8 cellular contexts compared by ENCODE assay signal in the genomic region with DNA sequence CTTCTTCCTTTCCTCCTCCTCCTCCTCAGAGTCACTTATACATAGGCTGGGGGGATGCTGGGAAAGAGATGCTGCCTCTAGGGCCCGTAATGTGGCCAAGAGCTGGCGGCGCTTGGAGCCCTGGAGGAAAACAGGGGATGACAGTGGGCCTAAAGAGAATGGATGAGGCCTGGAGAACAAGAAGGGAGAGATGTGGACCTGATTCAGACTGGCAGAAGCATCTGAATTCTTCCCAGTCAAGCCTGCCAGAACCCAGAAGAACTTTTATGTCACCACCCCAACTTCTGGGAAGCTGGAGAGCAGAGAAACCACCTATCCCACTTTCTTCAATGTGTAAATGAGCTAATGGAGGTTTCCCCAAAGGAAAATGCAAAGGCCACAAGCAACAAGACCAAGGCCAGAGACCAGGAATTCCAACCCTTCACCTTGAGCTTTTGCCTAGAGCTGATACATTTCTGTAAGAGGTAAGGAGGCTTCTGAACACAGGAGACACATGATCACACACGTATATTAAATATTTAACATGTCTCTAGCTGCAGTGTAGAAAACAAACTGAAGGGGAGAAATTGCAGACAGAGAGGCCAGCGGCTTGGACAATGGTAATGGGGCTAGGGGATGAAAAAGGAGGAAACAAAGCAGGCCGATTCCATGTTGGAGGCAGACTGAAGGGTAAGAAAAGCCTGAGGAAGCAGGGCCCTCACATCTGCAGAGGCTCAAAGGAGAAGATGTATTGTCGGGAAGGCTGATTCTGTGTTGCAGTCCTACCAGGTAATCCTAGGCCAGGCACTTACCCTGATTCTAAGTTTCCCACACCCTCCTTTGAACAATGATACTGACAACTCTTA. TPM values are rescaled to one million over a fixed set of nuclear protein-coding genes. Genes with fewer than 3 reads are reported as not detected.
DNase-seq lines count a peak whose midpoint lies in the region; FAIRE-seq and TF ChIP-seq lines count a peak whose summit lies in the region.

No MANE protein-coding gene starts in this region.

- peak overlapping the region; percentile 24 for H3K27ac Mint-ChIP-seq in activated T-helper 1 cell treated with anti-CD3 and anti-CD28 coated beads, Interleukin-12 subunit alpha, Interleukin-12 subunit beta, Interleukin-2, Interleukin-4 antibody, amounts not matched to agents 30 ng/mL and 10 ng/mL and 1 ng/mL, durations not matched to agents 14 hours and 24 hours and 36 hours

- peak overlapping the region; percentile 66 to 96 for H3K9ac ChIP-seq in kidney (ENCODE audit: low read length in 2 of 2)

- peaks cover 35% of the 10 kb centered on the region for H3K36me3 Mint-ChIP-seq in activated T-helper 1 cell treated with anti-CD3 and anti-CD28 coated beads, Interleukin-12 subunit alpha, Interleukin-12 subunit beta, Interleukin-2, Interleukin-4 antibody, amounts not matched to agents 30 ng/mL and 10 ng/mL and 1 ng/mL, durations not matched to agents 14 hours and 24 hours and 36 hours (ENCODE audit: low read depth)

- H3K4me3 Mint-ChIP-seq in activated T-helper 1 cell treated with anti-CD3 and anti-CD28 coated beads, Interleukin-12 subunit alpha, Interleukin-12 subunit beta, Interleukin-2, Interleukin-4 antibody, amounts not matched to agents 30 ng/mL and 10 ng/mL and 1 ng/mL, durations not matched to agents 14 hours and 24 hours and 36 hours = no peak overlapping the region

- H3K36me3 ChIP-seq in kidney (ENCODE audit: control insufficient read depth in 1 of 2, insufficient read depth in 2 of 2, low read length in 2 of 2) = peaks cover 17 to 23% of the 10 kb centered on the region in 2 donors

- no peaks in the 10 kb centered on the region for H3K27me3 Mint-ChIP-seq in activated T-helper 1 cell treated with anti-CD3 and anti-CD28 coated beads, Interleukin-12 subunit alpha, Interleukin-12 subunit beta, Interleukin-2, Interleukin-4 antibody, amounts not matched to agents 30 ng/mL and 10 ng/mL and 1 ng/mL, durations not matched to agents 14 hours and 24 hours and 36 hours (ENCODE audit: insufficient read depth)

- intact Hi-C loops in activated T-helper 1 cell treated with anti-CD3 and anti-CD28 coated beads, Interleukin-12 subunit alpha, Interleukin-12 subunit beta, Interleukin-2, Interleukin-4 antibody, amounts not matched to agents 30 ng/mL and 10 ng/mL and 1 ng/mL, durations not matched to agents 14 hours and 24 hours and 36 hours (cut with micrococcal nuclease) = loop anchor here (2.0 to 10.0 kb wide), 3 partner anchors 224 to 1382 kb away; a partner anchor contains a TSS
- intact Hi-C loops in kidney (cut with DNase I) = no loop called here

- H3K27ac ChIP-seq in kidney (ENCODE audit: low read depth in 2 of 2, low read length in 2 of 2) (peak overlapping the region in 1 of 2 donors; percentile 92), substantia nigra (ENCODE audit: low read depth, low read length, poor library complexity, severe bottlenecking) (peak overlapping the region; percentile 1)

- H3K9me3 Mint-ChIP-seq in activated T-helper 1 cell treated with anti-CD3 and anti-CD28 coated beads, Interleukin-12 subunit alpha, Interleukin-12 subunit beta, Interleukin-2, Interleukin-4 antibody, amounts not matched to agents 30 ng/mL and 10 ng/mL and 1 ng/mL, durations not matched to agents 14 hours and 24 hours and 36 hours = no peaks in the 10 kb centered on the region

- peak overlapping the region; percentile 87 to 91 for H3K4me3 ChIP-seq in kidney (ENCODE audit: low read length in 2 of 2)

- peaks cover 23% of the 10 kb centered on the region for H3K4me1 Mint-ChIP-seq in activated T-helper 1 cell treated with anti-CD3 and anti-CD28 coated beads, Interleukin-12 subunit alpha, Interleukin-12 subunit beta, Interleukin-2, Interleukin-4 antibody, amounts not matched to agents 30 ng/mL and 10 ng/mL and 1 ng/mL, durations not matched to agents 14 hours and 24 hours and 36 hours (ENCODE audit: low read depth)

- H3K9me3 ChIP-seq in kidney (ENCODE audit: control insufficient read depth in 1 of 2, low read length in 2 of 2) = no peaks in the 10 kb centered on the region

- TF ChIP-seq CTCF in kidney (IDR thresholded peaks at IDR 0.05; ENCODE audit: borderline replicate concordance, extremely low read depth, insufficient read depth) = no peak

- peaks cover 20 to 34% of the 10 kb centered on the region in 2 donors for H3K4me1 ChIP-seq in kidney (ENCODE audit: control insufficient read depth in 1 of 2, insufficient read depth in 1 of 2, low read depth in 1 of 2, low read length in 2 of 2)

- DNase-seq in NOMO-1 treated with DMSO at 0.1 percent for 48 hours (lab: John Stamatoyannopoulos, UW; ENCODE audit: unreplicated experiment) = peak; percentile 4
- no peak for DNase-seq in NOMO-1 (lab: John Stamatoyannopoulos, UW; ENCODE audit: unreplicated experiment in 2 of 2)
- no peak for DNase-seq in activated T-helper 1 cell treated with anti-CD3 and anti-CD28 coated beads, Interleukin-12 subunit alpha, Interleukin-12 subunit beta, Interleukin-2, Interleukin-4 antibody, amounts not matched to agents 30 ng/mL and 10 ng/mL and 1 ng/mL, durations not matched to agents 14 hours and 24 hours and 36 hours (ENCODE audit: low spot score)
- DNase-seq in kidney = no peak
- DNase-seq in substantia nigra (lab: John Stamatoyannopoulos, UW) = no peak
- no peak for DNase-seq in NCI-H510A treated with DMSO at 0.1 percent for 48 hours (lab: John Stamatoyannopoulos, UW)
- no peak for DNase-seq in NCI-H345 treated with DMSO at 0.1 percent for 48 hours (lab: John Stamatoyannopoulos, UW; ENCODE audit: unreplicated experiment)
- no peak for DNase-seq in activated effector memory CD4-positive, alpha-beta T cell treated with Interleukin-2 at 50 U/mL for 16 hours

- FAIRE-seq in kidney (lab: Jason Lieb, UNC) = no peak

RNA-seq across cellular contexts. Expression of a gene that starts 1.1 kb away (rescaled TPM):
- 38.8 and 40.5 TPM in 2 replicates for total RNA-seq in activated T-helper 1 cell treated with anti-CD3 and anti-CD28 coated beads, Interleukin-12 subunit alpha, Interleukin-12 subunit beta, Interleukin-2, Interleukin-4 antibody, amounts not matched to agents 30 ng/mL and 10 ng/mL and 1 ng/mL, durations not matched to agents 14 hours and 24 hours and 36 hours
- 23.4 TPM for total RNA-seq in kidney
- 29.8 TPM for polyA plus RNA-seq in kidney (ENCODE audit: insufficient read depth, low read depth, low replicate concordance)

RNA-seq across cellular contexts. Expression of a gene that starts 1.3 kb away (rescaled TPM):
- 90.1 and 97.5 TPM in 2 replicates for total RNA-seq in activated T-helper 1 cell treated with anti-CD3 and anti-CD28 coated beads, Interleukin-12 subunit alpha, Interleukin-12 subunit beta, Interleukin-2, Interleukin-4 antibody, amounts not matched to agents 30 ng/mL and 10 ng/mL and 1 ng/mL, durations not matched to agents 14 hours and 24 hours and 36 hours
- 170 TPM for total RNA-seq in kidney
- polyA plus RNA-seq in kidney (ENCODE audit: insufficient read depth, low read depth, low replicate concordance) = 149 TPM

RNA-seq across cellular contexts. Expression of a gene that starts 9.7 kb away (rescaled TPM):
- total RNA-seq in activated T-helper 1 cell treated with anti-CD3 and anti-CD28 coated beads, Interleukin-12 subunit alpha, Interleukin-12 subunit beta, Interleukin-2, Interleukin-4 antibody, amounts not matched to agents 30 ng/mL and 10 ng/mL and 1 ng/mL, durations not matched to agents 14 hours and 24 hours and 36 hours = 155 and 166 TPM in 2 replicates
- 136 TPM for total RNA-seq in kidney
- polyA plus RNA-seq in kidney (ENCODE audit: insufficient read depth, low read depth, low replicate concordance) = 250 TPM

RNA-seq across cellular contexts. Expression of a gene that starts 16.9 kb away (rescaled TPM):
- total RNA-seq in activated T-helper 1 cell treated with anti-CD3 and anti-CD28 coated beads, Interleukin-12 subunit alpha, Interleukin-12 subunit beta, Interleukin-2, Interleukin-4 antibody, amounts not matched to agents 30 ng/mL and 10 ng/mL and 1 ng/mL, durations not matched to agents 14 hours and 24 hours and 36 hours = 38.4 and 40.3 TPM in 2 replicates
- total RNA-seq in kidney = 84.2 TPM
- 115 TPM for polyA plus RNA-seq in kidney (ENCODE audit: insufficient read depth, low read depth, low replicate concordance)

RNA-seq across cellular contexts. Expression of a gene that starts 53.3 kb away (rescaled TPM):
- total RNA-seq in activated T-helper 1 cell treated with anti-CD3 and anti-CD28 coated beads, Interleukin-12 subunit alpha, Interleukin-12 subunit beta, Interleukin-2, Interleukin-4 antibody, amounts not matched to agents 30 ng/mL and 10 ng/mL and 1 ng/mL, durations not matched to agents 14 hours and 24 hours and 36 hours = 0.24 and 0.39 TPM in 2 replicates
- total RNA-seq in kidney = 17.0 TPM
- 2.4 TPM for polyA plus RNA-seq in kidney (ENCODE audit: insufficient read depth, low read depth, low replicate concordance)
